Comparison of ENCODE assay signal across 1 cellular context in the genomic region with DNA sequence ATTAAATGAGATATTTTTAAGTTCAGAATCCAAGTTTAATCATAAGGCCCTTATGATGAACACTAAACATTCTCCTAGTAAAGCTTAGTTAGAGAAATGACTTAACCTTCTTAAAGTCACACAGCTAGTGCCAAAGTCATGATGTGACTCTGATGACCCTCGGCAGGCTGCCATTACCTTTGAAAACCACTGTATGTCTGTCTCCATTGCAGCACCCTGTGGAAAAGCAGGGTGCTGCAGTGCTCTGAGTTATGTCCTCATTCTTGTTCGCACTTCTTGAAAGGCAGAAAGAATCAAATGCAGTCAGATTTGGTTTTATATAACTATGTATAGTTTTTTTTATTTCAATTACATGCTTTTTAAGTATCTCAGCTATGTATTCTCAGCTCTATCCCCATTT.
TF ChIP-seq lines count a peak whose summit lies in the region.

No MANE protein-coding gene starts in this region.

TF ChIP-seq in SK-N-SH treated with all-trans-retinoic acid at 6 μM for 48 hours, 23 proteins besides CTCF, POLR2A, EP300 and RAD21 (continued from another document):
- TF ChIP-seq, protein P1, sequence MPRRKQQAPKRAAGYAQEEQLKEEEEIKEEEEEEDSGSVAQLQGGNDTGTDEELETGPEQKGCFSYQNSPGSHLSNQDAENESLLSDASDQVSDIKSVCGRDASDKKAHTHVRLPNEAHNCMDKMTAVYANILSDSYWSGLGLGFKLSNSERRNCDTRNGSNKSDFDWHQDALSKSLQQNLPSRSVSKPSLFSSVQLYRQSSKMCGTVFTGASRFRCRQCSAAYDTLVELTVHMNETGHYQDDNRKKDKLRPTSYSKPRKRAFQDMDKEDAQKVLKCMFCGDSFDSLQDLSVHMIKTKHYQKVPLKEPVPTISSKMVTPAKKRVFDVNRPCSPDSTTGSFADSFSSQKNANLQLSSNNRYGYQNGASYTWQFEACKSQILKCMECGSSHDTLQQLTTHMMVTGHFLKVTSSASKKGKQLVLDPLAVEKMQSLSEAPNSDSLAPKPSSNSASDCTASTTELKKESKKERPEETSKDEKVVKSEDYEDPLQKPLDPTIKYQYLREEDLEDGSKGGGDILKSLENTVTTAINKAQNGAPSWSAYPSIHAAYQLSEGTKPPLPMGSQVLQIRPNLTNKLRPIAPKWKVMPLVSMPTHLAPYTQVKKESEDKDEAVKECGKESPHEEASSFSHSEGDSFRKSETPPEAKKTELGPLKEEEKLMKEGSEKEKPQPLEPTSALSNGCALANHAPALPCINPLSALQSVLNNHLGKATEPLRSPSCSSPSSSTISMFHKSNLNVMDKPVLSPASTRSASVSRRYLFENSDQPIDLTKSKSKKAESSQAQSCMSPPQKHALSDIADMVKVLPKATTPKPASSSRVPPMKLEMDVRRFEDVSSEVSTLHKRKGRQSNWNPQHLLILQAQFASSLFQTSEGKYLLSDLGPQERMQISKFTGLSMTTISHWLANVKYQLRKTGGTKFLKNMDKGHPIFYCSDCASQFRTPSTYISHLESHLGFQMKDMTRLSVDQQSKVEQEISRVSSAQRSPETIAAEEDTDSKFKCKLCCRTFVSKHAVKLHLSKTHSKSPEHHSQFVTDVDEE (CRISPR knock-in tag; IDR thresholded peaks at IDR 0.05) = no peak
- TF ChIP-seq GLIS3 (CRISPR knock-in tag; IDR thresholded peaks at IDR 0.05) = no peak
- no peak for TF ChIP-seq ESRRG (CRISPR knock-in tag; IDR thresholded peaks at IDR 0.05)
- TF ChIP-seq SNAI2 (CRISPR knock-in tag; IDR thresholded peaks at IDR 0.05) = no peak
- no peak for TF ChIP-seq ISL1 (CRISPR knock-in tag; IDR thresholded peaks at IDR 0.05)
